ENCODE assay signal across 1 cellular context in the genomic region with DNA sequence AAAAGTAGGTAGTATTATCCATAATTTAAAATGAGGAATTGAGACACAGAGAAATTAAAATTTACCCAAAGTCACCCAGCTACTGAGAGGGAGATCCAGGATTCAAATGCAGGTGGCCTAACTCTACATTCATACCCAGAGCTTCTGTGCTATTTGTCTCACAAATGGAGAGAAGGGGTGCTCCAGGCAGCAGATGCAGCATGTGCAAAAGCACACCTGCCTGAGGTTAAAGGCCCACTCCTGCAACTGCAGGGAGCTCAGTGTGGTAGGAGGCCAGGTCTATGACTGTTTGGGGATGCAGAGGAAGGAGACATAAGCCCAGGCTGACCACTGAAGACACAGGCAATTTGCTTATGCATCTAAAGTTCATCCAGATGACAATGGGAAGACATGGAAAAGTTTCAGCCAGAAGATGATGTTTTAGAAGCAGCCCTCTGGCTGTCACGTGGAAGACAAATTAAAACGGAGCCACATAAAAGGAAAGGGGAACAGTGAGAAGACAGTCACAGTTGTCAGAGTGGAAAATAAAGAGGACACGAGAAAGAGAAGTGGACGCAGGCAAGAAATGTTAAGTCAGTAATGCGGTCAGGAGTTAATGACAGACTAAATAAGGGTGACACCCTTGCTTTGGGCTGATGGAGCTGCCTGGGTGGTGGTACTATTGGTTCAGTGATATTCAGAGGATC.
TF ChIP-seq lines count a peak whose summit lies in the region.

No MANE protein-coding gene starts in this region.

TF ChIP-seq in GM12878, 131 proteins besides CTCF, POLR2A, EP300 and RAD21 (continued from another document):
- TF ChIP-seq, protein P1, sequence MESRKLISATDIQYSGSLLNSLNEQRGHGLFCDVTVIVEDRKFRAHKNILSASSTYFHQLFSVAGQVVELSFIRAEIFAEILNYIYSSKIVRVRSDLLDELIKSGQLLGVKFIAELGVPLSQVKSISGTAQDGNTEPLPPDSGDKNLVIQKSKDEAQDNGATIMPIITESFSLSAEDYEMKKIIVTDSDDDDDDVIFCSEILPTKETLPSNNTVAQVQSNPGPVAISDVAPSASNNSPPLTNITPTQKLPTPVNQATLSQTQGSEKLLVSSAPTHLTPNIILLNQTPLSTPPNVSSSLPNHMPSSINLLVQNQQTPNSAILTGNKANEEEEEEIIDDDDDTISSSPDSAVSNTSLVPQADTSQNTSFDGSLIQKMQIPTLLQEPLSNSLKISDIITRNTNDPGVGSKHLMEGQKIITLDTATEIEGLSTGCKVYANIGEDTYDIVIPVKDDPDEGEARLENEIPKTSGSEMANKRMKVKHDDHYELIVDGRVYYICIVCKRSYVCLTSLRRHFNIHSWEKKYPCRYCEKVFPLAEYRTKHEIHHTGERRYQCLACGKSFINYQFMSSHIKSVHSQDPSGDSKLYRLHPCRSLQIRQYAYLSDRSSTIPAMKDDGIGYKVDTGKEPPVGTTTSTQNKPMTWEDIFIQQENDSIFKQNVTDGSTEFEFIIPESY (IDR thresholded peaks at IDR 0.05): no peak
- peak; percentile 51; the same call in 1 of the 2 replicates for TF ChIP-seq DPF2 (IDR thresholded peaks at IDR 0.05)
- TF ChIP-seq BCL11A (IDR thresholded peaks at IDR 0.05; ENCODE audit: low read depth, low read length): no peak; the same call in 1 of the 2 replicates
- TF ChIP-seq SPI1 (IDR thresholded peaks at IDR 0.05; ENCODE audit: borderline replicate concordance, insufficient read depth, low read depth, low read length): peak; percentile 69; the same call in 1 of the 2 replicates
- TF ChIP-seq BHLHE40 (IDR thresholded peaks at IDR 0.05; ENCODE audit: borderline replicate concordance in 1 of 2, low read depth in 2 of 2, low read length in 1 of 2): peak; percentile 84 to 93
- no peak for TF ChIP-seq CBX3 (IDR thresholded peaks at IDR 0.05; ENCODE audit: borderline replicate concordance, low read depth)
- peak; percentile 82 for TF ChIP-seq RAD51 (IDR thresholded peaks at IDR 0.05)
- TF ChIP-seq EED (IDR thresholded peaks at IDR 0.05; ENCODE audit: low read depth): peak; percentile 67; the same call in 1 of the 2 replicates
- TF ChIP-seq, protein P2, sequence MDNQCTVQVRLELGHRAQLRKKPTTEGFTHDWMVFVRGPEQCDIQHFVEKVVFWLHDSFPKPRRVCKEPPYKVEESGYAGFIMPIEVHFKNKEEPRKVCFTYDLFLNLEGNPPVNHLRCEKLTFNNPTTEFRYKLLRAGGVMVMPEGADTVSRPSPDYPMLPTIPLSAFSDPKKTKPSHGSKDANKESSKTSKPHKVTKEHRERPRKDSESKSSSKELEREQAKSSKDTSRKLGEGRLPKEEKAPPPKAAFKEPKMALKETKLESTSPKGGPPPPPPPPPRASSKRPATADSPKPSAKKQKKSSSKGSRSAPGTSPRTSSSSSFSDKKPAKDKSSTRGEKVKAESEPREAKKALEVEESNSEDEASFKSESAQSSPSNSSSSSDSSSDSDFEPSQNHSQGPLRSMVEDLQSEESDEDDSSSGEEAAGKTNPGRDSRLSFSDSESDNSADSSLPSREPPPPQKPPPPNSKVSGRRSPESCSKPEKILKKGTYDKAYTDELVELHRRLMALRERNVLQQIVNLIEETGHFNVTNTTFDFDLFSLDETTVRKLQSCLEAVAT (IDR thresholded peaks at IDR 0.05): peak; percentile 86
- 0 out of 2 replicates have a peak, but pooled peaks have one; percentile 30 for TF ChIP-seq GATAD2B (conservative IDR thresholded peaks at IDR 0.05; ENCODE audit: low read depth)
- 0 out of 2 replicates have a peak, but pooled peaks have one; percentile 18 for TF ChIP-seq HCFC1 (IDR thresholded peaks at IDR 0.05; ENCODE audit: low read length)
- TF ChIP-seq TCF7 (IDR thresholded peaks at IDR 0.05; ENCODE audit: borderline replicate concordance): peak; percentile 73; the same call in 1 of the 2 replicates
- peak; percentile 54; the same call in 1 of the 2 replicates for TF ChIP-seq RUNX3 (IDR thresholded peaks at IDR 0.05; ENCODE audit: low read length)
- TF ChIP-seq, protein P3, sequence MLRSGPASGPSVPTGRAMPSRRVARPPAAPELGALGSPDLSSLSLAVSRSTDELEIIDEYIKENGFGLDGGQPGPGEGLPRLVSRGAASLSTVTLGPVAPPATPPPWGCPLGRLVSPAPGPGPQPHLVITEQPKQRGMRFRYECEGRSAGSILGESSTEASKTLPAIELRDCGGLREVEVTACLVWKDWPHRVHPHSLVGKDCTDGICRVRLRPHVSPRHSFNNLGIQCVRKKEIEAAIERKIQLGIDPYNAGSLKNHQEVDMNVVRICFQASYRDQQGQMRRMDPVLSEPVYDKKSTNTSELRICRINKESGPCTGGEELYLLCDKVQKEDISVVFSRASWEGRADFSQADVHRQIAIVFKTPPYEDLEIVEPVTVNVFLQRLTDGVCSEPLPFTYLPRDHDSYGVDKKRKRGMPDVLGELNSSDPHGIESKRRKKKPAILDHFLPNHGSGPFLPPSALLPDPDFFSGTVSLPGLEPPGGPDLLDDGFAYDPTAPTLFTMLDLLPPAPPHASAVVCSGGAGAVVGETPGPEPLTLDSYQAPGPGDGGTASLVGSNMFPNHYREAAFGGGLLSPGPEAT (IDR thresholded peaks at IDR 0.05; ENCODE audit: low read depth): peak; percentile 85
- TF ChIP-seq SP1 (IDR thresholded peaks at IDR 0.05; ENCODE audit: low read depth, low read length): no peak
- no peak for TF ChIP-seq MTA3 (IDR thresholded peaks at IDR 0.05; ENCODE audit: borderline replicate concordance, low read length)
- TF ChIP-seq ZSCAN29 (IDR thresholded peaks at IDR 0.05): no peak
- peak; percentile 69; the same call in 1 of the 2 replicates for TF ChIP-seq ATF7 (IDR thresholded peaks at IDR 0.05; ENCODE audit: low read depth)
- TF ChIP-seq IKZF1 (conservative IDR thresholded peaks at IDR 0.05): peak; percentile 78
- peak; percentile 89 for TF ChIP-seq ZNF24 (IDR thresholded peaks at IDR 0.05)
- TF ChIP-seq HDAC6 (IDR thresholded peaks at IDR 0.05; ENCODE audit: unreplicated experiment): no peak
- peak; percentile 91 to 92 for TF ChIP-seq IKZF2 (IDR thresholded peaks at IDR 0.05)
- TF ChIP-seq, protein P4, sequence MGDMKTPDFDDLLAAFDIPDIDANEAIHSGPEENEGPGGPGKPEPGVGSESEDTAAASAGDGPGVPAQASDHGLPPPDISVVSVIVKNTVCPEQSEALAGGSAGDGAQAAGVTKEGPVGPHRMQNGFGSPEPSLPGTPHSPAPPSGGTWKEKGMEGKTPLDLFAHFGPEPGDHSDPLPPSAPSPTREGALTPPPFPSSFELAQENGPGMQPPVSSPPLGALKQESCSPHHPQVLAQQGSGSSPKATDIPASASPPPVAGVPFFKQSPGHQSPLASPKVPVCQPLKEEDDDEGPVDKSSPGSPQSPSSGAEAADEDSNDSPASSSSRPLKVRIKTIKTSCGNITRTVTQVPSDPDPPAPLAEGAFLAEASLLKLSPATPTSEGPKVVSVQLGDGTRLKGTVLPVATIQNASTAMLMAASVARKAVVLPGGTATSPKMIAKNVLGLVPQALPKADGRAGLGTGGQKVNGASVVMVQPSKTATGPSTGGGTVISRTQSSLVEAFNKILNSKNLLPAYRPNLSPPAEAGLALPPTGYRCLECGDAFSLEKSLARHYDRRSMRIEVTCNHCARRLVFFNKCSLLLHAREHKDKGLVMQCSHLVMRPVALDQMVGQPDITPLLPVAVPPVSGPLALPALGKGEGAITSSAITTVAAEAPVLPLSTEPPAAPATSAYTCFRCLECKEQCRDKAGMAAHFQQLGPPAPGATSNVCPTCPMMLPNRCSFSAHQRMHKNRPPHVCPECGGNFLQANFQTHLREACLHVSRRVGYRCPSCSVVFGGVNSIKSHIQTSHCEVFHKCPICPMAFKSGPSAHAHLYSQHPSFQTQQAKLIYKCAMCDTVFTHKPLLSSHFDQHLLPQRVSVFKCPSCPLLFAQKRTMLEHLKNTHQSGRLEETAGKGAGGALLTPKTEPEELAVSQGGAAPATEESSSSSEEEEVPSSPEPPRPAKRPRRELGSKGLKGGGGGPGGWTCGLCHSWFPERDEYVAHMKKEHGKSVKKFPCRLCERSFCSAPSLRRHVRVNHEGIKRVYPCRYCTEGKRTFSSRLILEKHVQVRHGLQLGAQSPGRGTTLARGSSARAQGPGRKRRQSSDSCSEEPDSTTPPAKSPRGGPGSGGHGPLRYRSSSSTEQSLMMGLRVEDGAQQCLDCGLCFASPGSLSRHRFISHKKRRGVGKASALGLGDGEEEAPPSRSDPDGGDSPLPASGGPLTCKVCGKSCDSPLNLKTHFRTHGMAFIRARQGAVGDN (IDR thresholded peaks at IDR 0.05): peak; percentile 38; the same call in 1 of the 2 replicates
- TF ChIP-seq, protein P5, sequence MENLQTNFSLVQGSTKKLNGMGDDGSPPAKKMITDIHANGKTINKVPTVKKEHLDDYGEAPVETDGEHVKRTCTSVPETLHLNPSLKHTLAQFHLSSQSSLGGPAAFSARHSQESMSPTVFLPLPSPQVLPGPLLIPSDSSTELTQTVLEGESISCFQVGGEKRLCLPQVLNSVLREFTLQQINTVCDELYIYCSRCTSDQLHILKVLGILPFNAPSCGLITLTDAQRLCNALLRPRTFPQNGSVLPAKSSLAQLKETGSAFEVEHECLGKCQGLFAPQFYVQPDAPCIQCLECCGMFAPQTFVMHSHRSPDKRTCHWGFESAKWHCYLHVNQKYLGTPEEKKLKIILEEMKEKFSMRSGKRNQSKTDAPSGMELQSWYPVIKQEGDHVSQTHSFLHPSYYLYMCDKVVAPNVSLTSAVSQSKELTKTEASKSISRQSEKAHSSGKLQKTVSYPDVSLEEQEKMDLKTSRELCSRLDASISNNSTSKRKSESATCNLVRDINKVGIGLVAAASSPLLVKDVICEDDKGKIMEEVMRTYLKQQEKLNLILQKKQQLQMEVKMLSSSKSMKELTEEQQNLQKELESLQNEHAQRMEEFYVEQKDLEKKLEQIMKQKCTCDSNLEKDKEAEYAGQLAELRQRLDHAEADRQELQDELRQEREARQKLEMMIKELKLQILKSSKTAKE (IDR thresholded peaks at IDR 0.05; ENCODE audit: low read depth, poor library complexity, severe bottlenecking): peak; percentile 28
- TF ChIP-seq YBX1 (IDR thresholded peaks at IDR 0.05): no peak
- TF ChIP-seq HDGF (IDR thresholded peaks at IDR 0.05): peak; percentile 75; the same call in 1 of the 2 replicates
- TF ChIP-seq NRF1 (conservative IDR thresholded peaks at IDR 0.05; ENCODE audit: low read depth, low read length): no peak
- TF ChIP-seq, protein P6, sequence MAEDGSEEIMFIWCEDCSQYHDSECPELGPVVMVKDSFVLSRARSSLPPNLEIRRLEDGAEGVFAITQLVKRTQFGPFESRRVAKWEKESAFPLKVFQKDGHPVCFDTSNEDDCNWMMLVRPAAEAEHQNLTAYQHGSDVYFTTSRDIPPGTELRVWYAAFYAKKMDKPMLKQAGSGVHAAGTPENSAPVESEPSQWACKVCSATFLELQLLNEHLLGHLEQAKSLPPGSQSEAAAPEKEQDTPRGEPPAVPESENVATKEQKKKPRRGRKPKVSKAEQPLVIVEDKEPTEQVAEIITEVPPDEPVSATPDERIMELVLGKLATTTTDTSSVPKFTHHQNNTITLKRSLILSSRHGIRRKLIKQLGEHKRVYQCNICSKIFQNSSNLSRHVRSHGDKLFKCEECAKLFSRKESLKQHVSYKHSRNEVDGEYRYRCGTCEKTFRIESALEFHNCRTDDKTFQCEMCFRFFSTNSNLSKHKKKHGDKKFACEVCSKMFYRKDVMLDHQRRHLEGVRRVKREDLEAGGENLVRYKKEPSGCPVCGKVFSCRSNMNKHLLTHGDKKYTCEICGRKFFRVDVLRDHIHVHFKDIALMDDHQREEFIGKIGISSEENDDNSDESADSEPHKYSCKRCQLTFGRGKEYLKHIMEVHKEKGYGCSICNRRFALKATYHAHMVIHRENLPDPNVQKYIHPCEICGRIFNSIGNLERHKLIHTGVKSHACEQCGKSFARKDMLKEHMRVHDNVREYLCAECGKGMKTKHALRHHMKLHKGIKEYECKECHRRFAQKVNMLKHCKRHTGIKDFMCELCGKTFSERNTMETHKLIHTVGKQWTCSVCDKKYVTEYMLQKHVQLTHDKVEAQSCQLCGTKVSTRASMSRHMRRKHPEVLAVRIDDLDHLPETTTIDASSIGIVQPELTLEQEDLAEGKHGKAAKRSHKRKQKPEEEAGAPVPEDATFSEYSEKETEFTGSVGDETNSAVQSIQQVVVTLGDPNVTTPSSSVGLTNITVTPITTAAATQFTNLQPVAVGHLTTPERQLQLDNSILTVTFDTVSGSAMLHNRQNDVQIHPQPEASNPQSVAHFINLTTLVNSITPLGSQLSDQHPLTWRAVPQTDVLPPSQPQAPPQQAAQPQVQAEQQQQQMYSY (CRISPR knock-in tag; IDR thresholded peaks at IDR 0.05): no peak
- TF ChIP-seq ZBED1 (IDR thresholded peaks at IDR 0.05; ENCODE audit: borderline replicate concordance): no peak
- TF ChIP-seq TCF12 (IDR thresholded peaks at IDR 0.05; ENCODE audit: low read depth, low read length): peak; percentile 83
- TF ChIP-seq SMC3 (IDR thresholded peaks at IDR 0.05; ENCODE audit: borderline replicate concordance, low read length): no peak
- TF ChIP-seq TCF3 (IDR thresholded peaks at IDR 0.05; ENCODE audit: borderline replicate concordance, insufficient read depth, low read depth, low read length): peak; percentile 41; the same call in 1 of the 2 replicates
- TF ChIP-seq POU2F2 (IDR thresholded peaks at IDR 0.05; ENCODE audit: borderline replicate concordance, low read depth, low read length): peak; percentile 28; the same call in 1 of the 3 replicates
- TF ChIP-seq MTA2 (IDR thresholded peaks at IDR 0.05; ENCODE audit: low read depth): peak; percentile 92
- TF ChIP-seq MXI1 (IDR thresholded peaks at IDR 0.05; ENCODE audit: low read depth, low read length): 0 out of 2 replicates have a peak, but pooled peaks have one; percentile 7
TF ChIP-seq in GM12878: peak in this region for 26.
